In genomic region chr5:172984244-172984953, GRCh38 we compare ENCODE assay signal across 1 cellular context.
TF ChIP-seq lines count a peak whose summit lies in the region.

No MANE protein-coding gene starts in this region.

TF ChIP-seq in K562, 482 proteins besides CTCF, POLR2A, EP300 and RAD21 (continued from another document and continues in another):
- TF ChIP-seq E2F8 (IDR thresholded peaks at IDR 0.05; ENCODE audit: low read depth, partially characterized antibody) (no peak), SRF (CRISPR knock-in tag; IDR thresholded peaks at IDR 0.05) (no peak; a peak in 1 of 4 replicates), ZNF592 (IDR thresholded peaks at IDR 0.05) (peak; percentile 82), ZNF785 (CRISPR knock-in tag; IDR thresholded peaks at IDR 0.05) (no peak), CHD2 (IDR thresholded peaks at IDR 0.05; ENCODE audit: low read depth, low read length) (no peak), DNMT1 (IDR thresholded peaks at IDR 0.05) (no peak), RFX5 (IDR thresholded peaks at IDR 0.05; ENCODE audit: low read depth, low read length) (no peak), SMAD2 (IDR thresholded peaks at IDR 0.05; ENCODE audit: low read depth, low read length) (no peak), RFX1 (IDR thresholded peaks at IDR 0.05) (no peak), VEZF1 (CRISPR knock-in tag; IDR thresholded peaks at IDR 0.05) (no peak; the same call in 1 of the 2 replicates), RB1 (IDR thresholded peaks at IDR 0.05; ENCODE audit: low read depth) (peak; percentile 20; the same call in 1 of the 2 replicates), ZNF316 (IDR thresholded peaks at IDR 0.05) (peak; percentile 84), NCOA2 (IDR thresholded peaks at IDR 0.05; ENCODE audit: partially characterized antibody in 2 of 2) (no peak), CUX1 (CRISPR knock-in tag; IDR thresholded peaks at IDR 0.05) (no peak), CHAMP1 (IDR thresholded peaks at IDR 0.05) (no peak), MGA (IDR thresholded peaks at IDR 0.05) (peak; percentile 84), IFI16 (CRISPR knock-in tag; IDR thresholded peaks at IDR 0.05) (no peak), NR2F6 (CRISPR knock-in tag; IDR thresholded peaks at IDR 0.05) (no peak), ZFP1 (CRISPR knock-in tag; IDR thresholded peaks at IDR 0.05) (no peak), ILK (tag; IDR thresholded peaks at IDR 0.05; ENCODE audit: borderline replicate concordance, low read depth) (no peak)
- TF ChIP-seq, protein P1, sequence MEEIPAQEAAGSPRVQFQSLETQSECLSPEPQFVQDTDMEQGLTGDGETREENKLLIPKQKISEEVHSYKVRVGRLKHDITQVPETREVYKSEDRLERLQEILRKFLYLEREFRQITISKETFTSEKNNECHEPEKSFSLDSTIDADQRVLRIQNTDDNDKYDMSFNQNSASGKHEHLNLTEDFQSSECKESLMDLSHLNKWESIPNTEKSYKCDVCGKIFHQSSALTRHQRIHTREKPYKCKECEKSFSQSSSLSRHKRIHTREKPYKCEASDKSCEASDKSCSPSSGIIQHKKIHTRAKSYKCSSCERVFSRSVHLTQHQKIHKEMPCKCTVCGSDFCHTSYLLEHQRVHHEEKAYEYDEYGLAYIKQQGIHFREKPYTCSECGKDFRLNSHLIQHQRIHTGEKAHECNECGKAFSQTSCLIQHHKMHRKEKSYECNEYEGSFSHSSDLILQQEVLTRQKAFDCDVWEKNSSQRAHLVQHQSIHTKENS (CRISPR knock-in tag; IDR thresholded peaks at IDR 0.05), result no peak
